15 cellular contexts compared by ENCODE assay signal in the genomic region with DNA sequence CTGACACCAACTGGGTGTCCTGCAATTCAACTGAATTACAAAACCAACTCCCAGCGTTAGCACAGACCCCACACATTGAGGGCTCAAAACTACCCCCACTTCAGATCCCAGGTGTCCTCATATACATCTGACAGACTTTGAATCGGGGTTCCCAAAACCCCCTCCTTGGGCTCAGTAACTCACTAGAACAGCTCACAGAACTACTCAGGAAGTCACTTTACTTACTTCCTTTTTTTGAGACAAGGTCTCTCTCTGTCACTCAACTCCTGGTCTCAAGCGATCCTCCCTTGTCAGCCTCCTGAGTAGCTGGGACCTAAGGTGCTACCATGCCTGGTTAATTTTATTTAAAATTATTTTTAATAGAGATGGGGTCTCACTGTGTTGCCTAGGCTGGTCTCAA.
"Had no signal": no experiment of that assay in that cellular context is flagged by ENCODE, and none has a peak within 500 bp of the region (broad histone marks: within the 10 kb centered on the region; RNA-seq: fewer than 3 reads in every experiment).

No MANE protein-coding gene starts in this region.

- DNase-seq: KBM-7, NCI-H1048, NCI-H1105, NCI-H1417, NCI-H1436 treated with DMSO at 0.1 percent for 48 hours, NCI-H1694, NCI-H187 treated with DMSO at 0.1 percent for 48 hours, NCI-H2029 treated with DMSO at 0.1 percent for 48 hours, NCI-H2171 treated with DMSO at 0.1 percent for 48 hours, NCI-H345, NCI-H524, NCI-H69, NCI-H774, SHP77, SK-N-SH had no signal
